In genomic region chr12:575948-576612, GRCh38 we compare ENCODE assay signal across 8 cellular contexts.
DNase-seq lines count a peak whose midpoint lies in the region; ATAC-seq and TF ChIP-seq lines count a peak whose summit lies in the region.

No MANE protein-coding gene starts in this region.

- H3K4me3 ChIP-seq in choroid plexus epithelial cell (ENCODE audit: low read depth, low read length), result peak overlapping the region; percentile 26

- TF ChIP-seq CTCF in choroid plexus epithelial cell (conservative IDR thresholded peaks at IDR 0.05; ENCODE audit: low read depth, low read length), result peak; percentile 75

- ATAC-seq in HG02885 (IDR thresholded peaks at IDR 0.05; ENCODE audit: poor library complexity, unreplicated experiment) (peak; percentile 69), GM19452 (IDR thresholded peaks at IDR 0.05; ENCODE audit: unreplicated experiment) (no peak)

- DNase-seq in ELF-1 (ENCODE audit: low read depth, low spot score) (peak; percentile 95), NCI-H345 (lab: John Stamatoyannopoulos, UW) (peak; percentile 65), choroid plexus epithelial cell (ENCODE audit: low read depth) (peak; percentile 51), left kidney (ENCODE audit: low read depth, low spot score) (peak; percentile 91)
- DNase-seq in activated CD4-positive, alpha-beta T cell treated with anti-CD3 and anti-CD28 coated beads for 24 hours (ENCODE audit: low read depth in 2 of 2), result peak; percentile 81 to 82
- DNase-seq in stimulated activated CD4-positive, alpha-beta T cell treated with anti-CD3 and anti-CD28 coated beads, Interleukin-2, amount 100 ng/mL, for 4 hours (ENCODE audit: low read depth), result peak; percentile 74
